Comparison of ENCODE assay signal across 22 cellular contexts in genomic region chr2:49254401-49254800, GRCh38.
"Had no signal": no experiment of that assay in that cellular context is flagged by ENCODE, and none has a peak within 500 bp of the region (broad histone marks: within the 10 kb centered on the region; RNA-seq: fewer than 3 reads in every experiment).

No MANE protein-coding gene starts in this region.

- H3K27ac ChIP-seq: colonic mucosa, epithelial cell of prostate, esophagus squamous epithelium, gastrocnemius medialis, heart right ventricle, left lung, lower lobe of right lung had no signal

- H3K27me3 ChIP-seq: colonic mucosa, esophagus squamous epithelium, gastrocnemius medialis, heart right ventricle, left lung had no signal

- H3K36me3 ChIP-seq: colonic mucosa, esophagus squamous epithelium, gastrocnemius medialis, heart right ventricle, left lung, lower lobe of right lung had no signal

- H3K9me3 ChIP-seq: colonic mucosa, esophagus squamous epithelium, gastrocnemius medialis, heart right ventricle, left lung, lower lobe of right lung, mucosa of descending colon had no signal

- H3K4me1 ChIP-seq: colonic mucosa, esophagus squamous epithelium, gastrocnemius medialis, heart right ventricle, left lung, lower lobe of right lung had no signal

- H3K4me3 ChIP-seq: colonic mucosa, esophagus squamous epithelium, gastrocnemius medialis, heart right ventricle, left lung, lower lobe of right lung, mucosa of descending colon had no signal

- DNase-seq: colonic mucosa; cortex of kidney; effector CD8-positive, alpha-beta T cell; effector memory CD8-positive, alpha-beta T cell; endodermal cell; erythroblast; esophagus squamous epithelium; foreskin fibroblast; foreskin melanocyte; gastrocnemius medialis; glutamatergic neuron; head of caudate nucleus; heart right ventricle; hippocampal formation; left colon; left lung; left ventricle myocardium superior; lower lobe of right lung; mesenchymal stem cell; mucosa of descending colon had no signal

- ATAC-seq: effector memory CD8-positive, alpha-beta T cell; esophagus mucosa; gastrocnemius medialis; heart right ventricle; left colon; left lung; left ventricle myocardium superior; lower lobe of right lung; mucosa of descending colon had no signal
